27 cellular contexts compared by ENCODE assay signal in genomic region chr5:65094279-65094678, GRCh38.
"Had no signal": no experiment of that assay in that cellular context is flagged by ENCODE, and none has a peak within 500 bp of the region (broad histone marks: within the 10 kb centered on the region; RNA-seq: fewer than 3 reads in every experiment).

No MANE protein-coding gene starts in this region.

- H3K79me2 ChIP-seq: parathyroid adenoma had no signal

- H3K4me3 ChIP-seq: colonic mucosa, esophagus muscularis mucosa, lung, mucosa of descending colon, prostate gland, right atrium auricular region, smooth muscle cell, suprapubic skin, transverse colon had no signal

- H3K4me1 ChIP-seq: colonic mucosa, esophagus muscularis mucosa, parathyroid adenoma, prostate gland, right atrium auricular region, suprapubic skin, transverse colon had no signal

- H3K4me2 ChIP-seq: smooth muscle cell had no signal

- H3K27ac Mint-ChIP-seq: dendritic cell treated with granulocyte-macrophage colony-stimulating factor and Interleukin-4, amounts not matched to agents 40 ng/mL and 50 ng/mL, for 4 days; endodermal cell; mesothelial cell of epicardium; naive B cell; natural killer cell treated with Interleukin-12 subunit alpha and Interleukin-12 subunit beta and Interleukin-15 and Interleukin-18, amount 100 ng/mL, for 72 hours; stimulated activated naive CD8-positive, alpha-beta T cell treated with anti-CD3 and anti-CD28 coated beads, Interleukin-15, amount 100 ng/mL, for 72 hours had no signal

- FAIRE-seq: kidney had no signal

- DNase-seq: colonic mucosa; effector CD8-positive, alpha-beta T cell; endodermal cell; foreskin melanocyte; hypothalamus; kidney; mesenchymal stem cell; mucosa of descending colon; naive B cell; stimulated activated CD4-positive, alpha-beta T cell treated with anti-CD3 and anti-CD28 coated beads, Interleukin-12 subunit alpha, Interleukin-12 subunit beta, amount 100 ng/mL, for 4 hours; stimulated activated CD4-positive, alpha-beta T cell treated with anti-CD3 and anti-CD28 coated beads, Interleukin-1b, Interleukin-23, amount 100 ng/mL, for 48 hours; stimulated activated CD4-positive, alpha-beta T cell treated with anti-CD3 and anti-CD28 coated beads, Interleukin-4, amount 100 ng/mL, for 1 hour; stimulated activated CD8-positive, alpha-beta memory T cell treated with anti-CD3 and anti-CD28 coated beads, Interleukin-4, amount 100 ng/mL, for 48 hours; stimulated activated naive CD4-positive, alpha-beta T cell; stimulated activated naive CD8-positive, alpha-beta T cell treated with anti-CD3 and anti-CD28 coated beads, Interleukin-15, amount 100 ng/mL, for 72 hours; transverse colon had no signal

- H3K9ac ChIP-seq: parathyroid adenoma had no signal

- H3K4me1 Mint-ChIP-seq: naive B cell; neural crest cell; stimulated activated naive CD8-positive, alpha-beta T cell treated with anti-CD3 and anti-CD28 coated beads, Interleukin-15, amount 100 ng/mL, for 72 hours had no signal

- H3K27me3 ChIP-seq: colonic mucosa, esophagus muscularis mucosa, right atrium auricular region, suprapubic skin, transverse colon had no signal

- H3K36me3 Mint-ChIP-seq: mesothelial cell of epicardium; natural killer cell treated with Interleukin-12 subunit alpha and Interleukin-12 subunit beta and Interleukin-15 and Interleukin-18, amount 100 ng/mL, for 72 hours had no signal

- H3K4me3 Mint-ChIP-seq: dendritic cell treated with granulocyte-macrophage colony-stimulating factor and Interleukin-4, amounts not matched to agents 40 ng/mL and 50 ng/mL, for 4 days; endodermal cell; mesothelial cell of epicardium; naive B cell; natural killer cell treated with Interleukin-12 subunit alpha and Interleukin-12 subunit beta and Interleukin-15 and Interleukin-18, amount 100 ng/mL, for 72 hours; neural crest cell; stimulated activated naive CD8-positive, alpha-beta T cell treated with anti-CD3 and anti-CD28 coated beads, Interleukin-15, amount 100 ng/mL, for 72 hours had no signal

- H2AFZ ChIP-seq: parathyroid adenoma had no signal

- H3K9me3 ChIP-seq: colonic mucosa, esophagus muscularis mucosa, mucosa of descending colon, prostate gland, right atrium auricular region, suprapubic skin, transverse colon had no signal

- H3K27ac ChIP-seq: colonic mucosa, esophagus muscularis mucosa, parathyroid adenoma, prostate gland, right atrium auricular region, suprapubic skin, transverse colon had no signal

- H3K36me3 ChIP-seq: colonic mucosa, esophagus muscularis mucosa, prostate gland, right atrium auricular region, suprapubic skin, transverse colon had no signal
